In the genomic region with DNA sequence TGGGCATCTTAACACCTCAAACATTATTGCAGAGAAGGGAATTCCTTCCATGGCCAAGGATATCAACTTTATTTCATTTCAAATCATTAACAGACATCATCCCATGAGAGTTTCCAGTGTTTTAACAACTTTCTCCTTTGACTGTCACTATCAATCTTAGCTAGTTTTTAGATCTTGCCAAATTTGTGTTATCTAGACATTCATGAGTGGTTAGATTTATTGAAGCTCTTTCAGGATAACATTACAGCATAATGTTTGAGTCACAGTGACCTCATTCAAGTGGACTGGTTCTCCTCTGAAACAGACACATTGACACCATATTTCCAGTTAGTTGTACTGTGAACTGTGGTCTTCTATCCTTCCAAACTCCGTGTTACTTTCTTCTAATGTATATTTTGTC, we compare ENCODE assay signal across 20 cellular contexts. TPM values are rescaled to one million over a fixed set of nuclear protein-coding genes. Genes with fewer than 3 reads are reported as not detected.
A peak's percentile ranks its signal among the peaks of the same experiment; 100 is the strongest.
DNase-seq lines count a peak whose midpoint lies in the region; ATAC-seq, FAIRE-seq and TF ChIP-seq lines count a peak whose summit lies in the region.
"Had no signal": no experiment of that assay in that cellular context is flagged by ENCODE, and none has a peak within 500 bp of the region (broad histone marks: within the 10 kb centered on the region; RNA-seq: fewer than 3 reads in every experiment).

No MANE protein-coding gene starts in this region.

- TF ChIP-seq RAD21 in K562 (CRISPR knock-in tag; conservative IDR thresholded peaks at IDR 0.05 in 1 of 2, IDR thresholded peaks at IDR 0.05 in 1 of 2) = no peak

- no peaks in the 10 kb centered on the region for H3K4me1 Mint-ChIP-seq in activated CD4-positive, alpha-beta memory T cell treated with anti-CD3 and anti-CD28 coated beads for 36 hours (ENCODE audit: low read depth)
- H3K4me1 Mint-ChIP-seq: stimulated activated naive CD8-positive, alpha-beta T cell treated with anti-CD3 and anti-CD28 coated beads, Interleukin-15, amount 100 ng/mL, for 72 hours had no signal

- no peak overlapping the region for H3K27ac Mint-ChIP-seq in activated CD4-positive, alpha-beta memory T cell treated with anti-CD3 and anti-CD28 coated beads for 36 hours
- H3K27ac Mint-ChIP-seq: stimulated activated naive CD8-positive, alpha-beta T cell treated with anti-CD3 and anti-CD28 coated beads, Interleukin-15, amount 100 ng/mL, for 72 hours; T-helper 1 cell treated with Interleukin-12 subunit alpha and Interleukin-12 subunit beta and Interleukin-4 antibody, amounts not matched to agents 30 μg/mL and 1 μg/mL, for 36 hours had no signal

- H4K20me1 ChIP-seq in GM23248 (ENCODE audit: insufficient read depth) = no peaks in the 10 kb centered on the region
- H4K20me1 ChIP-seq in K562 (replicated peaks; ENCODE audit: control insufficient read depth, insufficient read depth, low read length) = peaks cover 7% of the 10 kb centered on the region; the same call in 1 of the 2 replicates

- in situ Hi-C loops in GM23248 (cut with MboI) (no loop called here), K562 (cut with MboI) (no loop called here), transverse colon (cut with MboI; ENCODE audit: low pct_ligation_motif_present in 1 of 4, low pct_unique_long_range_greater_than_20kb in 1 of 4, low sequenced_read_pairs in 3 of 4) (no loop called here)

- H3K4me3 ChIP-seq in GM23248 (no peak overlapping the region), K562 (no peak overlapping the region), transverse colon (no peak overlapping the region), prostate gland (no peak overlapping the region)
- H3K4me3 ChIP-seq: GM12878, spleen had no signal

- no peaks in the 10 kb centered on the region for H3K27me3 ChIP-seq in GM23248 (replicated peaks; ENCODE audit: insufficient read depth)
- peaks cover 14 to 20% of the 10 kb centered on the region in 2 experiments for H3K27me3 ChIP-seq in K562 (ENCODE audit: control insufficient read depth in 2 of 2, insufficient read depth in 2 of 2, low read length in 2 of 2)
- peaks cover 11% of the 10 kb centered on the region for H3K27me3 ChIP-seq in transverse colon
- H3K27me3 ChIP-seq in prostate gland (replicated peaks; ENCODE audit: insufficient read depth) = no peaks in the 10 kb centered on the region

- H3K4me1 ChIP-seq in GM23248 (ENCODE audit: insufficient read depth) (peaks cover 30% of the 10 kb centered on the region), K562 (replicated peaks in 1 of 2; ENCODE audit: control insufficient read depth in 2 of 2, insufficient read depth in 2 of 2, low read length in 2 of 2) (no peaks in the 10 kb centered on the region), transverse colon (peaks cover 0 to 7% (median 0%) of the 10 kb centered on the region in 4 donors), prostate gland (replicated peaks) (no peaks in the 10 kb centered on the region)

- H2AFZ ChIP-seq in GM23248 (no peak overlapping the region), K562 (ENCODE audit: low read depth, low read length) (no peak overlapping the region)

- BruUV-seq in K562 (replicated peaks; lab: Mats Ljungman, UMichigan) = no TSS peak

- H3K79me2 ChIP-seq in GM23248 (ENCODE audit: insufficient read depth) (no peaks in the 10 kb centered on the region), K562 (ENCODE audit: control insufficient read depth, insufficient read depth, low read length) (no peaks in the 10 kb centered on the region)

- H3K9me1 ChIP-seq in K562 (ENCODE audit: control insufficient read depth, insufficient read depth, low read length) = peaks cover 3% of the 10 kb centered on the region

- WGBS in GM23248 (ENCODE audit: low coverage in 1 of 2, low lambda C conversion rate in 2 of 2, missing lambda C conversion rate in 2 of 2), 2 experiments = 0% methylated on average over 1 of the region's 1 CpG
- 0% methylated on average over 1 of the region's 1 CpG for WGBS in K562 (ENCODE audit: insufficient coverage, low coverage, missing lambda C conversion rate)
- WGBS in transverse colon (ENCODE audit: low coverage in 1 of 2), 2 donors = 60 to 63% methylated on average over 1 of the region's 1 CpG
- WGBS in prostate gland = 60% methylated on average over 1 of the region's 1 CpG

- DNase-seq in GM23248 (peak; percentile 86), K562 (ENCODE audit: extremely low read depth in 1 of 4, low spot score in 3 of 4) (no peak), kidney glomerular epithelial cell (lab: John Stamatoyannopoulos, UW) (peak; percentile 35), transverse colon (no peak), NCI-H2081 (lab: John Stamatoyannopoulos, UW) (no peak), prostate gland (ENCODE audit: low spot score) (no peak)
- DNase-seq in activated CD4-positive, alpha-beta memory T cell treated with anti-CD3 and anti-CD28 coated beads for 36 hours = no peak
- DNase-seq: cortex of kidney; DMS79 treated with DMSO at 0.1 percent for 48 hours; midbrain; MM.1S; NCI-H748 treated with DMSO at 0.1 percent for 48 hours; spleen; stimulated activated naive CD8-positive, alpha-beta T cell treated with anti-CD3 and anti-CD28 coated beads, Interleukin-15, amount 100 ng/mL, for 72 hours had no signal

- TF ChIP-seq EP300 in K562 (IDR thresholded peaks at IDR 0.05; ENCODE audit: low read length) (no peak), transverse colon (IDR thresholded peaks at IDR 0.05; ENCODE audit: low read depth) (no peak)

- ATAC-seq in K562 = no peak
- no peak for ATAC-seq in GM21390 (IDR thresholded peaks at IDR 0.05; ENCODE audit: unreplicated experiment)
- ATAC-seq: GM12878; stimulated activated naive CD8-positive, alpha-beta T cell treated with anti-CD3 and anti-CD28 coated beads, Interleukin-15, amount 100 ng/mL, for 72 hours had no signal

- H3F3A ChIP-seq in GM23248 (ENCODE audit: insufficient read depth) = peaks cover 43% of the 10 kb centered on the region

- CTCF ChIA-PET in K562 (lab: Yijun Ruan, JAX; ENCODE audit: low intra/inter-chr PET ratio) = interaction anchor here (0.7 kb wide), 1 partner anchor 30 kb away, joined by 3 read pairs; no protein-coding TSS in a partner anchor
- CTCF ChIA-PET in activated CD4-positive, alpha-beta memory T cell treated with anti-CD3 and anti-CD28 coated beads for 36 hours (lab: Charles Lee) = no interaction called here

- H3K9me3 ChIP-seq in GM23248 (ENCODE audit: low read depth) (no peaks in the 10 kb centered on the region), K562 (replicated peaks; ENCODE audit: control insufficient read depth, insufficient read depth, low read depth, low read length) (no peaks in the 10 kb centered on the region), transverse colon (no peaks in the 10 kb centered on the region), prostate gland (no peaks in the 10 kb centered on the region)
- H3K9me3 ChIP-seq: neutrophil, spleen had no signal

- H3K36me3 ChIP-seq in GM23248 (ENCODE audit: low read depth) = no peaks in the 10 kb centered on the region
- no peaks in the 10 kb centered on the region for H3K36me3 ChIP-seq in K562 (ENCODE audit: control insufficient read depth, insufficient read depth, low read length)
- H3K36me3 ChIP-seq in transverse colon = no peaks in the 10 kb centered on the region
- no peaks in the 10 kb centered on the region for H3K36me3 ChIP-seq in prostate gland
- H3K36me3 ChIP-seq: neutrophil, spleen had no signal

- POLR2A ChIA-PET in K562 (lab: Yijun Ruan, JAX) = no interaction called here
- POLR2A ChIA-PET in activated CD4-positive, alpha-beta memory T cell treated with anti-CD3 and anti-CD28 coated beads for 36 hours (lab: Charles Lee) = no interaction called here

- TF ChIP-seq POLR2A in K562 (conservative IDR thresholded peaks at IDR 0.05) (no peak), transverse colon (IDR thresholded peaks at IDR 0.05) (no peak), prostate gland (IDR thresholded peaks at IDR 0.05) (no peak)

- FAIRE-seq in K562 (lab: Jason Lieb, UNC) = peak; percentile 67
- FAIRE-seq: GM12878, HTR-8/SVneo had no signal

- no peaks in the 10 kb centered on the region for H3K9me2 ChIP-seq in GM23248 (ENCODE audit: insufficient read depth)

- TF ChIP-seq CTCF in K562 (IDR thresholded peaks at IDR 0.05 in 2 of 3, conservative IDR thresholded peaks at IDR 0.05 in 1 of 3; ENCODE audit: insufficient read depth in 2 of 3, low read depth in 1 of 3, low read length in 3 of 3) (no peak), transverse colon (IDR thresholded peaks at IDR 0.05) (no peak), prostate gland (IDR thresholded peaks at IDR 0.05) (no peak)

- H3K9ac ChIP-seq in GM23248 = no peak overlapping the region
- H3K9ac ChIP-seq in K562 (ENCODE audit: insufficient read depth in 1 of 2, low read depth in 2 of 2, low read length in 2 of 2) = no peak overlapping the region

- H3K9me3 Mint-ChIP-seq in activated CD4-positive, alpha-beta memory T cell treated with anti-CD3 and anti-CD28 coated beads for 36 hours = no peaks in the 10 kb centered on the region
- H3K9me3 Mint-ChIP-seq: stimulated activated naive CD8-positive, alpha-beta T cell treated with anti-CD3 and anti-CD28 coated beads, Interleukin-15, amount 100 ng/mL, for 72 hours; T-helper 1 cell treated with Interleukin-12 subunit alpha and Interleukin-12 subunit beta and Interleukin-4 antibody, amounts not matched to agents 30 μg/mL and 1 μg/mL, for 36 hours had no signal

- H3K4me2 ChIP-seq in GM23248 (ENCODE audit: unreplicated experiment) (peak overlapping the region; percentile 50), K562 (ENCODE audit: insufficient read depth, low read length) (no peak overlapping the region)

- H3K27ac ChIP-seq in GM23248 (peak overlapping the region; percentile 61), K562 (ENCODE audit: extremely low read depth, low read depth, low read length) (no peak overlapping the region), transverse colon (peak overlapping the region; percentile 40 to 61 (median 55)), prostate gland (peak overlapping the region in 1 of 2 donors; percentile 14)
- H3K27ac ChIP-seq: C4-2B, neutrophil had no signal

- H3K36me3 Mint-ChIP-seq in activated CD4-positive, alpha-beta memory T cell treated with anti-CD3 and anti-CD28 coated beads for 36 hours = no peaks in the 10 kb centered on the region

- peaks cover 16% of the 10 kb centered on the region for H3K27me3 Mint-ChIP-seq in activated CD4-positive, alpha-beta memory T cell treated with anti-CD3 and anti-CD28 coated beads for 36 hours

- no peak overlapping the region for H3K4me3 Mint-ChIP-seq in activated CD4-positive, alpha-beta memory T cell treated with anti-CD3 and anti-CD28 coated beads for 36 hours
- H3K4me3 Mint-ChIP-seq: stimulated activated naive CD8-positive, alpha-beta T cell treated with anti-CD3 and anti-CD28 coated beads, Interleukin-15, amount 100 ng/mL, for 72 hours; T-helper 1 cell treated with Interleukin-12 subunit alpha and Interleukin-12 subunit beta and Interleukin-4 antibody, amounts not matched to agents 30 μg/mL and 1 μg/mL, for 36 hours had no signal

- intact Hi-C loops in K562 (cut with micrococcal nuclease) (no loop called here), transverse colon (cut with DNase I; ENCODE audit: low total_unique reads) (no loop called here), prostate gland (cut with DNase I) (loop anchor here (10.0 kb wide), 1 partner anchor 59 kb away; no protein-coding TSS in a partner anchor)
- intact Hi-C loops in activated CD4-positive, alpha-beta memory T cell treated with anti-CD3 and anti-CD28 coated beads for 36 hours (cut with micrococcal nuclease) = no loop called here

RNA-seq across cellular contexts. Expression of gene TNFAIP8L3, which starts 8.6 kb away (rescaled TPM):
- 2.8 and 6.8 TPM in 2 replicates for total RNA-seq in GM23248 (2014; rRNA removed; shearing (Covaris generic))
- 2.0 and 2.5 TPM in 2 replicates for polyA plus RNA-seq in GM23248 (2016; fragmentation: Nextera tagmentation; extraction: Ambion mirVana)
- total RNA-seq in K562 (2011; cell fraction: chromatin; rRNA removed; ENCODE audit: low replicate concordance) = not detected in 2 replicates
- total RNA-seq in K562 (2011; cell fraction: nucleolus; rRNA removed) = not detected in 2 replicates
- total RNA-seq in K562 (2011; cell fraction: nucleoplasm; rRNA removed) = not detected in 2 replicates
- total RNA-seq in K562 (2014; rRNA removed) = not detected in 2 replicates
- total RNA-seq in K562 (2014; rRNA removed; fragmentation: Illumina TruSeq; extraction: Trizol) = not detected in 2 replicates
- total RNA-seq in K562 (2015; rRNA removed; fragmentation: Illumina TruSeq; extraction: Trizol) = not detected in 2 replicates
- 0.11 TPM in 1 of 2 replicates, not detected in the other for total RNA-seq in K562 (2021)
- not detected in 2 replicates for polyA plus RNA-seq in K562 (2011; rRNA removed)
- not detected in 2 replicates for polyA plus RNA-seq in K562 (2011; cell fraction: cytosol; rRNA removed)
- not detected in 2 replicates for polyA plus RNA-seq in K562 (2011; cell fraction: nucleus; rRNA removed)
- 0.06 and 0.08 TPM in 2 replicates for polyA plus RNA-seq in K562 (2012)
- polyA plus RNA-seq in K562 (2014; fragmentation: Illumina TruSeq; extraction: Trizol) = not detected in 2 replicates
- under 1 TPM in 1 of 2 experiments, not detected in 1; 0.13 TPM for polyA plus RNA-seq in K562 (2014; fragmentation: Nextera tagmentation; extraction: Ambion mirVana)
- polyA plus RNA-seq in K562 (2014; rRNA removed) = not detected in 2 replicates
- not detected in 2 replicates for polyA minus RNA-seq in K562 (2011; rRNA and poly(A)+ RNA removed)
- not detected in 2 replicates for polyA minus RNA-seq in K562 (2011; cell fraction: cytosol; rRNA and poly(A)+ RNA removed)
- not detected in 2 replicates for polyA minus RNA-seq in K562 (2011; cell fraction: nucleus; rRNA and poly(A)+ RNA removed)
- total RNA-seq in transverse colon = 10 to 100 TPM in 1 of 4 donors, 1 to 10 TPM in 3; 6.8 to 35.5 (median 8.6) TPM
- total RNA-seq in prostate gland = 1 to 10 TPM in 1 of 2 donors, under 1 TPM in 1; 0.87 to 3.5 TPM
- under 1 TPM in 1 of 2 experiments, not detected in 1; 0.19 TPM for total RNA-seq in activated CD4-positive, alpha-beta memory T cell treated with anti-CD3 and anti-CD28 coated beads for 36 hours
- total RNA-seq: GM12878 had no signal

Comparison
In these comparisons a context has a peak if more than half of its experiments do, and no peak if none do; other contexts are left out.
1. DNase-seq: peak in GM23248 (single experiment) and kidney glomerular epithelial cell (single experiment); none in K562 (0 of 4), transverse colon (single experiment), NCI-H2081 (0 of 2), prostate gland (single experiment) and activated CD4-positive, alpha-beta memory T cell treated with anti-CD3 and anti-CD28 coated beads for 36 hours (single experiment).